Comparison of ENCODE assay signal across 3 cellular contexts in genomic region chr1:12878453-12878852, GRCh38. TPM values are rescaled to one million over a fixed set of nuclear protein-coding genes. Genes with fewer than 3 reads are reported as not detected.
"Had no signal": no experiment of that assay in that cellular context is flagged by ENCODE, and none has a peak within 500 bp of the region (broad histone marks: within the 10 kb centered on the region; RNA-seq: fewer than 3 reads in every experiment).

No MANE protein-coding gene starts in this region.

RNA-seq across cellular contexts. Expression of gene PRAMEF4, which starts 7.5 kb away (rescaled TPM):
- polyA plus RNA-seq: GM23248, GM23338, H1 had no signal

RNA-seq across cellular contexts. Expression of gene PRAMEF10, which starts 19.6 kb away (rescaled TPM):
- polyA plus RNA-seq: GM23248, GM23338, H1 had no signal

RNA-seq across cellular contexts. Expression of gene PRAMEF2, which starts 21.6 kb away (rescaled TPM):
- polyA plus RNA-seq: GM23248, GM23338, H1 had no signal

RNA-seq across cellular contexts. Expression of gene HNRNPCL1, which starts 29.9 kb away (rescaled TPM):
- polyA plus RNA-seq: GM23248, GM23338, H1 had no signal

RNA-seq across cellular contexts. Expression of gene PRAMEF7, which starts 38.0 kb away (rescaled TPM):
- polyA plus RNA-seq: GM23248, GM23338, H1 had no signal
